ENCODE assay signal across 2 cellular contexts in genomic region chr12:4751654-4752053, GRCh38. TPM values are rescaled to one million over a fixed set of nuclear protein-coding genes. Genes with fewer than 3 reads are reported as not detected.
"Had no signal": no experiment of that assay in that cellular context is flagged by ENCODE, and none has a peak within 500 bp of the region (broad histone marks: within the 10 kb centered on the region; RNA-seq: fewer than 3 reads in every experiment).

No MANE protein-coding gene starts in this region.

RNA-seq across cellular contexts. Expression of gene GALNT8, which starts 31.5 kb away (rescaled TPM):
- total RNA-seq: ascending aorta, bronchial epithelial cell had no signal
